Comparison of ENCODE assay signal across 9 cellular contexts in the genomic region with DNA sequence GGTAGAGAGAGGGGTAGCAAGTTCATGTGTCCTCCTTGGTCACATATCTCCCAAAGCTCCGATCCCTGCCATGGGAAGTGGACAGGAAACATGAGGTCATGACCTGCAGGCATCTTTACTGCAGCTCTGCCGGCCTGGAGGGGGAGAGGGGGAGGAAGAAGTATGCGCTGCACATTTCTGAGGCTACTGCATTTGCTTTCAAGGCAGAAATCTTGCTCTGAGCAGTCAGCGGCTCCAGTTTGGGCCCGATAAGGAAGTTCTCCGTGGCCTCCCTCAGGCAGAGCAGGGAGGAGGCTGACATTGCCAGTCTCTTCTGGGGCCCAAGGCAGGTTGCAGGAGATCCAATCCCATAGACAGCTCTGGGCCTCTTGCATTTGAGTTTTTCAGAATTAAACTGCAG. TPM values are rescaled to one million over a fixed set of nuclear protein-coding genes. Genes with fewer than 3 reads are reported as not detected.
DNase-seq lines count a peak whose midpoint lies in the region; ATAC-seq and TF ChIP-seq lines count a peak whose summit lies in the region.
"Had no signal": no experiment of that assay in that cellular context is flagged by ENCODE, and none has a peak within 500 bp of the region (broad histone marks: within the 10 kb centered on the region; RNA-seq: fewer than 3 reads in every experiment).

No MANE protein-coding gene starts in this region.

- no peak overlapping the region for H3K9ac ChIP-seq in neuronal stem cell (ENCODE audit: low read depth, low read length, poor library complexity)

- H3K36me3 Mint-ChIP-seq in central memory CD8-positive, alpha-beta T cell (ENCODE audit: insufficient read depth), result peaks cover 36% of the 10 kb centered on the region

- H3K4me3 ChIP-seq in neuronal stem cell (ENCODE audit: low read length in 2 of 2) (no peak overlapping the region), A673 (ENCODE audit: low read depth, low read length, poor library complexity, severe bottlenecking) (no peak overlapping the region)

- no peaks in the 10 kb centered on the region for H3K9me3 Mint-ChIP-seq in central memory CD8-positive, alpha-beta T cell

- H3K14ac ChIP-seq in neuronal stem cell (ENCODE audit: low read length), result no peak overlapping the region

- H3K27me3 ChIP-seq in neuronal stem cell (ENCODE audit: control insufficient read depth in 3 of 3, insufficient read depth in 3 of 3, low read depth in 1 of 3, low read length in 3 of 3) (peaks cover 0 to under 1% (median 0%) of the 10 kb centered on the region in 3 experiments), A673 (replicated peaks; ENCODE audit: insufficient read depth, low read depth, low read length, poor library complexity) (no peaks in the 10 kb centered on the region)
- H3K27me3 ChIP-seq: brain microvascular endothelial cell had no signal

- no peak overlapping the region for H3K23ac ChIP-seq in neuronal stem cell (ENCODE audit: low read depth, low read length, poor library complexity)

- no peak for ATAC-seq in central memory CD8-positive, alpha-beta T cell (replicated peaks; ENCODE audit: extremely low read depth, poor library complexity, severe bottlenecking)
- no peak for ATAC-seq in HG03139 (IDR thresholded peaks at IDR 0.05; ENCODE audit: unreplicated experiment)

- no peaks in the 10 kb centered on the region for H3K9me3 ChIP-seq in neuronal stem cell (replicated peaks in 1 of 2; ENCODE audit: control insufficient read depth in 2 of 2, insufficient read depth in 1 of 2, low read depth in 1 of 2, low read length in 2 of 2)
- no peaks in the 10 kb centered on the region for H3K9me3 ChIP-seq in A673 (ENCODE audit: low read depth, low read length, poor library complexity, severe bottlenecking)

- peak; percentile 28 for DNase-seq in ELR (ENCODE audit: low read depth)
- peak; percentile 37 to 47 for DNase-seq in NOMO-1 (lab: John Stamatoyannopoulos, UW; ENCODE audit: unreplicated experiment in 2 of 2)
- DNase-seq in central memory CD8-positive, alpha-beta T cell (ENCODE audit: low spot score in 2 of 2), result no peak
- DNase-seq in neuronal stem cell (ENCODE audit: low spot score), result no peak
- no peak for DNase-seq in A673 (ENCODE audit: low spot score)
- DNase-seq in LoVo (ENCODE audit: low spot score), result no peak
- DNase-seq in putamen (ENCODE audit: low spot score), result no peak
- DNase-seq: brain microvascular endothelial cell had no signal

- H2BK120ac ChIP-seq in neuronal stem cell (ENCODE audit: low read depth, low read length), result no peak overlapping the region

- peaks cover 17% of the 10 kb centered on the region for H3K79me1 ChIP-seq in neuronal stem cell (ENCODE audit: low read depth, low read length)

- H4K91ac ChIP-seq in neuronal stem cell (ENCODE audit: low read depth, low read length, poor library complexity), result no peak overlapping the region

- H3K27me3 Mint-ChIP-seq in central memory CD8-positive, alpha-beta T cell, result no peaks in the 10 kb centered on the region

- TF ChIP-seq CTCF in A673 (conservative IDR thresholded peaks at IDR 0.05; ENCODE audit: low read depth, low read length), result no peak

- peak overlapping the region; percentile 50 for H3K27ac ChIP-seq in neuronal stem cell (replicated peaks; ENCODE audit: low read length)
- H3K27ac ChIP-seq in A673 (ENCODE audit: low read depth, low read length, poor library complexity, severe bottlenecking), result no peak overlapping the region
- H3K27ac ChIP-seq: brain microvascular endothelial cell had no signal

- H3K4me2 ChIP-seq in neuronal stem cell (ENCODE audit: insufficient read depth, low read length, poor library complexity, severe bottlenecking), result no peak overlapping the region

- peak overlapping the region; percentile 41 for H2AFZ ChIP-seq in neuronal stem cell (ENCODE audit: low read length)

- no CpG with 5 or more reads among the region's 6 CpGs for WGBS in neuronal stem cell (ENCODE audit: extremely low coverage in 2 of 2, insufficient read length in 2 of 2, insufficient replicate concordance in 1 of 2), 2 donors

- H3K4me1 ChIP-seq in neuronal stem cell (ENCODE audit: control insufficient read depth in 2 of 2, insufficient read depth in 1 of 2, low read depth in 1 of 2, low read length in 2 of 2), result peaks cover 39 to 48% of the 10 kb centered on the region in 2 donors
- peaks cover 11% of the 10 kb centered on the region for H3K4me1 ChIP-seq in A673 (ENCODE audit: insufficient read depth, low read length, poor library complexity, severe bottlenecking)

- H2AK5ac ChIP-seq in neuronal stem cell (ENCODE audit: low read depth, low read length), result no peak overlapping the region

- peak overlapping the region; percentile 100 for H3K4me3 Mint-ChIP-seq in central memory CD8-positive, alpha-beta T cell

- H3K36me3 ChIP-seq in neuronal stem cell (replicated peaks in 1 of 2; ENCODE audit: control insufficient read depth in 2 of 2, insufficient read depth in 2 of 2, low read length in 2 of 2) (peaks cover 0 to 9% of the 10 kb centered on the region in 2 donors), A673 (ENCODE audit: insufficient read depth, low read length, poor library complexity, severe bottlenecking) (no peaks in the 10 kb centered on the region)
- H3K36me3 ChIP-seq: brain microvascular endothelial cell had no signal

- no peak overlapping the region for H3K27ac Mint-ChIP-seq in central memory CD8-positive, alpha-beta T cell (ENCODE audit: low read depth)

- H3K4me1 Mint-ChIP-seq in central memory CD8-positive, alpha-beta T cell, result peaks cover 60% of the 10 kb centered on the region

- H2BK12ac ChIP-seq in neuronal stem cell (ENCODE audit: low read length), result no peak overlapping the region

- peak overlapping the region; percentile 78 for H3K18ac ChIP-seq in neuronal stem cell (ENCODE audit: low read length)

- no peak overlapping the region for H2BK15ac ChIP-seq in neuronal stem cell (ENCODE audit: low read length)

- intact Hi-C loops in A673 (cut with micrococcal nuclease; ENCODE audit: unreplicated experiment), result loop anchor here (5.0 to 10.0 kb wide), 2 partner anchors 208 to 665 kb away; no protein-coding TSS in a partner anchor

- CTCF ChIA-PET in A673 (lab: Charles Lee), result interaction anchor here (0.5 kb wide), 1 partner anchor 342 kb away, joined by 5 read pairs; no protein-coding TSS in a partner anchor

- no peak overlapping the region for H3K4ac ChIP-seq in neuronal stem cell (ENCODE audit: low read length)

- no TSS peak for BruUV-seq in A673 (replicated peaks; lab: Mats Ljungman, UMichigan)

- no peak overlapping the region for H4K8ac ChIP-seq in neuronal stem cell (ENCODE audit: low read depth, low read length)

- H2BK5ac ChIP-seq in neuronal stem cell (ENCODE audit: low read length), result no peak overlapping the region

- POLR2A ChIA-PET in A673 (lab: Charles Lee; ENCODE audit: low non-redundant PET), result no interaction called here

RNA-seq across cellular contexts. Expression of a gene that starts 1.5 kb away (rescaled TPM):
- polyA plus RNA-seq in neuronal stem cell (2013, experiment 1 of 2), result 67.4 TPM
- 67.1 TPM for polyA plus RNA-seq in neuronal stem cell (2013, experiment 2 of 2)
- 33.8 and 47.9 TPM in 2 replicates for total RNA-seq in A673 (2021)

RNA-seq across cellular contexts. Expression of a gene that starts 9.9 kb away (rescaled TPM):
- 1.6 TPM for polyA plus RNA-seq in neuronal stem cell (2013, experiment 1 of 2)
- 1.4 TPM for polyA plus RNA-seq in neuronal stem cell (2013, experiment 2 of 2)
- total RNA-seq in A673 (2021), result not detected in 2 replicates

RNA-seq across cellular contexts. Expression of a gene that starts 29.2 kb away (rescaled TPM):
- polyA plus RNA-seq in neuronal stem cell (2013, experiment 1 of 2), result 38.7 TPM
- 39.5 TPM for polyA plus RNA-seq in neuronal stem cell (2013, experiment 2 of 2)
- 55.6 and 60.6 TPM in 2 replicates for total RNA-seq in A673 (2021)

RNA-seq across cellular contexts. Expression of a gene that starts 34.2 kb away (rescaled TPM):
- polyA plus RNA-seq in neuronal stem cell (2013, experiment 1 of 2), result not detected
- polyA plus RNA-seq in neuronal stem cell (2013, experiment 2 of 2), result not detected
- not detected in 2 replicates for total RNA-seq in A673 (2021)

Comparison
In these comparisons a context has a peak if more than half of its experiments do, and no peak if none do; other contexts are left out.
1. DNase-seq: peak in ELR (single experiment) and NOMO-1 (2 of 2); none in central memory CD8-positive, alpha-beta T cell (0 of 2), neuronal stem cell (single experiment), A673 (single experiment), LoVo (single experiment) and putamen (single experiment).